In genomic region chr3:116443096-116443793, GRCh38 we compare ENCODE assay signal across 14 cellular contexts. TPM values are rescaled to one million over a fixed set of nuclear protein-coding genes. Genes with fewer than 3 reads are reported as not detected.
DNase-seq lines count a peak whose midpoint lies in the region; ATAC-seq and TF ChIP-seq lines count a peak whose summit lies in the region.
"Had no signal": no experiment of that assay in that cellular context is flagged by ENCODE, and none has a peak within 500 bp of the region (broad histone marks: within the 10 kb centered on the region; RNA-seq: fewer than 3 reads in every experiment).

No MANE protein-coding gene starts in this region.

- no peak overlapping the region for H3K27ac ChIP-seq in brain microvascular endothelial cell
- peak overlapping the region in 1 of 4 donors; percentile 14 for H3K27ac ChIP-seq in tibial nerve
- H3K27ac ChIP-seq: 22Rv1, colonic mucosa had no signal

- H3K36me3 ChIP-seq in brain microvascular endothelial cell (replicated peaks) (no peaks in the 10 kb centered on the region), tibial nerve (no peaks in the 10 kb centered on the region)
- H3K36me3 ChIP-seq: colonic mucosa had no signal

- no peaks in the 10 kb centered on the region for H3K9me3 ChIP-seq in tibial nerve
- H3K9me3 ChIP-seq: colonic mucosa, mucosa of descending colon had no signal

- DNase-seq in DMS 273 (lab: John Stamatoyannopoulos, UW; ENCODE audit: unreplicated experiment) (peak; percentile 35), DMS 273 treated with DMSO at 0.1 percent for 48 hours (lab: John Stamatoyannopoulos, UW) (no peak), brain microvascular endothelial cell (no peak), medulla oblongata (ENCODE audit: extremely low spot score) (peak; percentile 49), tibial nerve (ENCODE audit: low spot score in 2 of 2) (no peak), islet precursor cell (no peak), NCI-H2107 (lab: John Stamatoyannopoulos, UW) (no peak)
- DNase-seq: activated CD4-positive, alpha-beta T cell treated with anti-CD3 and anti-CD28 coated beads, Interleukin-2, amount 10 ng/mL, durations not matched to agents 24 days and 14 days; colonic mucosa; DMS79; mucosa of descending colon; stimulated activated CD4-positive, alpha-beta T cell treated with anti-CD3 and anti-CD28 coated beads, Interleukin-12 subunit alpha, Interleukin-12 subunit beta, amount 100 ng/mL, for 4 hours had no signal

- H3K4me1 ChIP-seq in tibial nerve = peaks cover 0 to 26% (median 0%) of the 10 kb centered on the region in 4 donors
- H3K4me1 ChIP-seq: colonic mucosa had no signal

- ATAC-seq in GM21737 (IDR thresholded peaks at IDR 0.05; ENCODE audit: unreplicated experiment) = no peak
- ATAC-seq: mucosa of descending colon had no signal

- TF ChIP-seq EP300 in tibial nerve (IDR thresholded peaks at IDR 0.05) = no peak

- peak overlapping the region; percentile 33 for H3K4me3 ChIP-seq in brain microvascular endothelial cell (ENCODE audit: low read depth, low read length)
- H3K4me3 ChIP-seq in tibial nerve = peak overlapping the region in 3 of 4 donors; percentile 9 to 56 (median 54)
- H3K4me3 ChIP-seq: colonic mucosa, mucosa of descending colon had no signal

- WGBS in tibial nerve, 2 donors = 6 to 11% methylated on average over 4 of the region's 4 CpGs

- TF ChIP-seq POLR2A in tibial nerve (IDR thresholded peaks at IDR 0.05) = no peak

- in situ Hi-C loops in brain microvascular endothelial cell (cut with HindIII; ENCODE audit: low pct_ligation_motif_present, low sequenced_read_pairs) = no loop called here

- no peaks in the 10 kb centered on the region for H3K27me3 ChIP-seq in brain microvascular endothelial cell (replicated peaks)
- H3K27me3 ChIP-seq in tibial nerve = no peaks in the 10 kb centered on the region
- H3K27me3 ChIP-seq: colonic mucosa had no signal

- TF ChIP-seq CTCF in brain microvascular endothelial cell (IDR thresholded peaks at IDR 0.05; ENCODE audit: low read depth, low read length, missing control alignments) = no peak
- no peak for TF ChIP-seq CTCF in tibial nerve (IDR thresholded peaks at IDR 0.05)

RNA-seq across cellular contexts. Expression of gene LSAMP, which starts 2.0 kb away (rescaled TPM):
- total RNA-seq in tibial nerve = 1 to 10 TPM; 3.6 to 6.1 (median 4.2) TPM
- total RNA-seq: activated CD4-positive, alpha-beta T cell treated with anti-CD3 and anti-CD28 coated beads, Interleukin-2, amount 10 ng/mL, durations not matched to agents 24 days and 14 days had no signal

Comparison
In these comparisons a context has a peak if more than half of its experiments do, and no peak if none do; other contexts are left out.
1. DNase-seq: peak in DMS 273 (single experiment) and medulla oblongata (single experiment); none in DMS 273 treated with DMSO at 0.1 percent for 48 hours (single experiment), brain microvascular endothelial cell (single experiment), tibial nerve (0 of 2), islet precursor cell (single experiment) and NCI-H2107 (single experiment).